ENCODE assay signal across 1 cellular context in the genomic region with DNA sequence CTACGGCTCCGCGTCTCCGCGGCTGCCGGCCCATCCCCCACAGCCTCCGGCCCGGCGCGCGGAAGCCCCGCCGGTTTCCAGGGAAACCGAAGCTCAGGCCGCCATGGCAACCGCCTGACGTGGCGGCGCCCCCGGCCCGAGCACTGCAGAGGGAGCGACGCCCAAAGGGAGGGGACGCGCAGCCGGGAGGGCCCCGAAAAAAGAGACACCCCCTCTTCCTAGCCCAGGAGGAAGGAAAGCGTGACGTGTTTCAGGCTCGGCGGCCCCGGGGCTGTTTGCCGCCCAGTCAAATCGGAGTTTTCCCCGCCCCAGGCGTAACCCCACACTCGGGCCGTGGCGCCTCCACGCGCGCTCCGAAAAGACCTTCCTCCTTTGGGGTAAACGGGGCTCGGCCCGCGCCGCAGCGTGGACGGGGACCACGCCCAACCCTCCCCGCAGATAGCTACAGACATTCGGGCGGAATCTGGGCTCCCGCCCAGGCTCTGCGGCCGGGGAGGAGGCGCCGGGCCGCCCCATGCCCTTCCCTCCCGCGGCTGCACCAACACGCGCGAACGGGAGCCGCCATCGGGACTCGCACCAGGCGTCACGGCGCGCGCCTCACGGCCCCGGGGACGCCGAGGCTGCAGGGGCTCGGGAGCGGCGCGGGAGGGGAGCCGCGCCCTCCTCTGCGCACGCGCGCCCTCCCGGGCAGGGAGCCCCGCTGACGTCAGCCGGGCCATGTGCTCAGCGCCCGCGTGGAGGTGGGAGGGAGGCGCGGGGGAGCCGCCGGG.
TF ChIP-seq lines count a peak whose summit lies in the region.

No MANE protein-coding gene starts in this region.

TF ChIP-seq in HEK293, 187 proteins besides CTCF, POLR2A, EP300 and RAD21 (continued from another document and continues in another):
- TF ChIP-seq, protein P1, sequence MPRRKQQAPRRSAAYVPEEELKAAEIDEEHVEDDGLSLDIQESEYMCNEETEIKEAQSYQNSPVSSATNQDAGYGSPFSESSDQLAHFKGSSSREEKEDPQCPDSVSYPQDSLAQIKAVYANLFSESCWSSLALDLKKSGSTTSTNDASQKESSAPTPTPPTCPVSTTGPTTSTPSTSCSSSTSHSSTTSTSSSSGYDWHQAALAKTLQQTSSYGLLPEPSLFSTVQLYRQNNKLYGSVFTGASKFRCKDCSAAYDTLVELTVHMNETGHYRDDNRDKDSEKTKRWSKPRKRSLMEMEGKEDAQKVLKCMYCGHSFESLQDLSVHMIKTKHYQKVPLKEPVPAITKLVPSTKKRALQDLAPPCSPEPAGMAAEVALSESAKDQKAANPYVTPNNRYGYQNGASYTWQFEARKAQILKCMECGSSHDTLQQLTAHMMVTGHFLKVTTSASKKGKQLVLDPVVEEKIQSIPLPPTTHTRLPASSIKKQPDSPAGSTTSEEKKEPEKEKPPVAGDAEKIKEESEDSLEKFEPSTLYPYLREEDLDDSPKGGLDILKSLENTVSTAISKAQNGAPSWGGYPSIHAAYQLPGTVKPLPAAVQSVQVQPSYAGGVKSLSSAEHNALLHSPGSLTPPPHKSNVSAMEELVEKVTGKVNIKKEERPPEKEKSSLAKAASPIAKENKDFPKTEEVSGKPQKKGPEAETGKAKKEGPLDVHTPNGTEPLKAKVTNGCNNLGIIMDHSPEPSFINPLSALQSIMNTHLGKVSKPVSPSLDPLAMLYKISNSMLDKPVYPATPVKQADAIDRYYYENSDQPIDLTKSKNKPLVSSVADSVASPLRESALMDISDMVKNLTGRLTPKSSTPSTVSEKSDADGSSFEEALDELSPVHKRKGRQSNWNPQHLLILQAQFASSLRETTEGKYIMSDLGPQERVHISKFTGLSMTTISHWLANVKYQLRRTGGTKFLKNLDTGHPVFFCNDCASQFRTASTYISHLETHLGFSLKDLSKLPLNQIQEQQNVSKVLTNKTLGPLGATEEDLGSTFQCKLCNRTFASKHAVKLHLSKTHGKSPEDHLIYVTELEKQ (tag by site-specific recombination; IDR thresholded peaks at IDR 0.05; ENCODE audit: borderline replicate concordance), result peak; percentile 27; the same call in 1 of the 2 replicates
- TF ChIP-seq ZSCAN23 (tag by site-specific recombination; IDR thresholded peaks at IDR 0.05), result no peak; the same call in 1 of the 2 replicates
- no peak; the same call in 1 of the 2 replicates for TF ChIP-seq GLIS1 (tag by site-specific recombination; IDR thresholded peaks at IDR 0.05)
- peak; percentile 64 for TF ChIP-seq SP7 (tag by site-specific recombination; IDR thresholded peaks at IDR 0.05)
- 0 out of 2 replicates have a peak, but pooled peaks have one; percentile 17 for TF ChIP-seq GLI4 (tag by site-specific recombination; IDR thresholded peaks at IDR 0.05)
- no peak for TF ChIP-seq ZNF792 (tag by site-specific recombination; IDR thresholded peaks at IDR 0.05)
- peak; percentile 86 for TF ChIP-seq ZNF24 (tag by site-specific recombination; IDR thresholded peaks at IDR 0.05)
- TF ChIP-seq ZIC2 (tag by site-specific recombination; IDR thresholded peaks at IDR 0.05), result peak; percentile 37; the same call in 1 of the 2 replicates
- TF ChIP-seq, protein P2, sequence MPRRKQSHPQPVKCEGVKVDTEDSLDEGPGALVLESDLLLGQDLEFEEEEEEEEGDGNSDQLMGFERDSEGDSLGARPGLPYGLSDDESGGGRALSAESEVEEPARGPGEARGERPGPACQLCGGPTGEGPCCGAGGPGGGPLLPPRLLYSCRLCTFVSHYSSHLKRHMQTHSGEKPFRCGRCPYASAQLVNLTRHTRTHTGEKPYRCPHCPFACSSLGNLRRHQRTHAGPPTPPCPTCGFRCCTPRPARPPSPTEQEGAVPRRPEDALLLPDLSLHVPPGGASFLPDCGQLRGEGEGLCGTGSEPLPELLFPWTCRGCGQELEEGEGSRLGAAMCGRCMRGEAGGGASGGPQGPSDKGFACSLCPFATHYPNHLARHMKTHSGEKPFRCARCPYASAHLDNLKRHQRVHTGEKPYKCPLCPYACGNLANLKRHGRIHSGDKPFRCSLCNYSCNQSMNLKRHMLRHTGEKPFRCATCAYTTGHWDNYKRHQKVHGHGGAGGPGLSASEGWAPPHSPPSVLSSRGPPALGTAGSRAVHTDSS (tag by site-specific recombination; IDR thresholded peaks at IDR 0.05), result 0 out of 2 replicates have a peak, but pooled peaks have one; percentile 36
- TF ChIP-seq, protein P3, sequence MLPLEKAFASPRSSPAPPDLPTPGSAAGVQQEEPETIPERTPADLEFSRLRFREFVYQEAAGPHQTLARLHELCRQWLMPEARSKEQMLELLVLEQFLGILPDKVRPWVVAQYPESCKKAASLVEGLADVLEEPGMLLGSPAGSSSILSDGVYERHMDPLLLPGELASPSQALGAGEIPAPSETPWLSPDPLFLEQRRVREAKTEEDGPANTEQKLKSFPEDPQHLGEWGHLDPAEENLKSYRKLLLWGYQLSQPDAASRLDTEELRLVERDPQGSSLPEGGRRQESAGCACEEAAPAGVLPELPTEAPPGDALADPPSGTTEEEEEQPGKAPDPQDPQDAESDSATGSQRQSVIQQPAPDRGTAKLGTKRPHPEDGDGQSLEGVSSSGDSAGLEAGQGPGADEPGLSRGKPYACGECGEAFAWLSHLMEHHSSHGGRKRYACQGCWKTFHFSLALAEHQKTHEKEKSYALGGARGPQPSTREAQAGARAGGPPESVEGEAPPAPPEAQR (tag by site-specific recombination; IDR thresholded peaks at IDR 0.05), result no peak
- peak; percentile 29; the same call in 1 of the 2 replicates for TF ChIP-seq ZFP69B (tag by site-specific recombination; IDR thresholded peaks at IDR 0.05)
- TF ChIP-seq YY1 (tag by site-specific recombination; IDR thresholded peaks at IDR 0.05), result peak; percentile 59; the same call in 1 of the 2 replicates
- TF ChIP-seq, protein P4, sequence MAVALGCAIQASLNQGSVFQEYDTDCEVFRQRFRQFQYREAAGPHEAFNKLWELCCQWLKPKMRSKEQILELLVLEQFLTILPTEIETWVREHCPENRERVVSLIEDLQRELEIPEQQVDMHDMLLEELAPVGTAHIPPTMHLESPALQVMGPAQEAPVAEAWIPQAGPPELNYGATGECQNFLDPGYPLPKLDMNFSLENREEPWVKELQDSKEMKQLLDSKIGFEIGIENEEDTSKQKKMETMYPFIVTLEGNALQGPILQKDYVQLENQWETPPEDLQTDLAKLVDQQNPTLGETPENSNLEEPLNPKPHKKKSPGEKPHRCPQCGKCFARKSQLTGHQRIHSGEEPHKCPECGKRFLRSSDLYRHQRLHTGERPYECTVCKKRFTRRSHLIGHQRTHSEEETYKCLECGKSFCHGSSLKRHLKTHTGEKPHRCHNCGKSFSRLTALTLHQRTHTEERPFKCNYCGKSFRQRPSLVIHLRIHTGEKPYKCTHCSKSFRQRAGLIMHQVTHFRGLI (tag by site-specific recombination; IDR thresholded peaks at IDR 0.05), result peak; percentile 75
- peak; percentile 81; the same call in 1 of the 2 replicates for TF ChIP-seq ZNF501 (tag by site-specific recombination; IDR thresholded peaks at IDR 0.05)
- TF ChIP-seq, protein P5, sequence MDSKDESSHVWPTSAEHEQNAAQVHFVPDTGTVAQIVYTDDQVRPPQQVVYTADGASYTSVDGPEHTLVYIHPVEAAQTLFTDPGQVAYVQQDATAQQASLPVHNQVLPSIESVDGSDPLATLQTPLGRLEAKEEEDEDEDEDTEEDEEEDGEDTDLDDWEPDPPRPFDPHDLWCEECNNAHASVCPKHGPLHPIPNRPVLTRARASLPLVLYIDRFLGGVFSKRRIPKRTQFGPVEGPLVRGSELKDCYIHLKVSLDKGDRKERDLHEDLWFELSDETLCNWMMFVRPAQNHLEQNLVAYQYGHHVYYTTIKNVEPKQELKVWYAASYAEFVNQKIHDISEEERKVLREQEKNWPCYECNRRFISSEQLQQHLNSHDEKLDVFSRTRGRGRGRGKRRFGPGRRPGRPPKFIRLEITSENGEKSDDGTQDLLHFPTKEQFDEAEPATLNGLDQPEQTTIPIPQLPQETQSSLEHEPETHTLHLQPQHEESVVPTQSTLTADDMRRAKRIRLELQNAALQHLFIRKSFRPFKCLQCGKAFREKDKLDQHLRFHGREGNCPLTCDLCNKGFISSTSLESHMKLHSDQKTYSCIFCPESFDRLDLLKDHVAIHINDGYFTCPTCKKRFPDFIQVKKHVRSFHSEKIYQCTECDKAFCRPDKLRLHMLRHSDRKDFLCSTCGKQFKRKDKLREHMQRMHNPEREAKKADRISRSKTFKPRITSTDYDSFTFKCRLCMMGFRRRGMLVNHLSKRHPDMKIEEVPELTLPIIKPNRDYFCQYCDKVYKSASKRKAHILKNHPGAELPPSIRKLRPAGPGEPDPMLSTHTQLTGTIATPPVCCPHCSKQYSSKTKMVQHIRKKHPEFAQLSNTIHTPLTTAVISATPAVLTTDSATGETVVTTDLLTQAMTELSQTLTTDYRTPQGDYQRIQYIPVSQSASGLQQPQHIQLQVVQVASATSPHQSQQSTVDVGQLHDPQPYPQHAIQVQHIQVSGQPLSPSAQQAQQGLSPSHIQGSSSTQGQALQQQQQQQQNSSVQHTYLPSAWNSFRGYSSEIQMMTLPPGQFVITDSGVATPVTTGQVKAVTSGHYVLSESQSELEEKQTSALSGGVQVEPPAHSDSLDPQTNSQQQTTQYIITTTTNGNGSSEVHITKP (tag by site-specific recombination; IDR thresholded peaks at IDR 0.05), result 0 out of 2 replicates have a peak, but pooled peaks have one; percentile 42
- TF ChIP-seq, protein P6, sequence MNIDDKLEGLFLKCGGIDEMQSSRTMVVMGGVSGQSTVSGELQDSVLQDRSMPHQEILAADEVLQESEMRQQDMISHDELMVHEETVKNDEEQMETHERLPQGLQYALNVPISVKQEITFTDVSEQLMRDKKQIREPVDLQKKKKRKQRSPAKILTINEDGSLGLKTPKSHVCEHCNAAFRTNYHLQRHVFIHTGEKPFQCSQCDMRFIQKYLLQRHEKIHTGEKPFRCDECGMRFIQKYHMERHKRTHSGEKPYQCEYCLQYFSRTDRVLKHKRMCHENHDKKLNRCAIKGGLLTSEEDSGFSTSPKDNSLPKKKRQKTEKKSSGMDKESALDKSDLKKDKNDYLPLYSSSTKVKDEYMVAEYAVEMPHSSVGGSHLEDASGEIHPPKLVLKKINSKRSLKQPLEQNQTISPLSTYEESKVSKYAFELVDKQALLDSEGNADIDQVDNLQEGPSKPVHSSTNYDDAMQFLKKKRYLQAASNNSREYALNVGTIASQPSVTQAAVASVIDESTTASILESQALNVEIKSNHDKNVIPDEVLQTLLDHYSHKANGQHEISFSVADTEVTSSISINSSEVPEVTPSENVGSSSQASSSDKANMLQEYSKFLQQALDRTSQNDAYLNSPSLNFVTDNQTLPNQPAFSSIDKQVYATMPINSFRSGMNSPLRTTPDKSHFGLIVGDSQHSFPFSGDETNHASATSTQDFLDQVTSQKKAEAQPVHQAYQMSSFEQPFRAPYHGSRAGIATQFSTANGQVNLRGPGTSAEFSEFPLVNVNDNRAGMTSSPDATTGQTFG (tag by site-specific recombination; IDR thresholded peaks at IDR 0.05; ENCODE audit: borderline replicate concordance), result no peak
- TF ChIP-seq, protein P7, sequence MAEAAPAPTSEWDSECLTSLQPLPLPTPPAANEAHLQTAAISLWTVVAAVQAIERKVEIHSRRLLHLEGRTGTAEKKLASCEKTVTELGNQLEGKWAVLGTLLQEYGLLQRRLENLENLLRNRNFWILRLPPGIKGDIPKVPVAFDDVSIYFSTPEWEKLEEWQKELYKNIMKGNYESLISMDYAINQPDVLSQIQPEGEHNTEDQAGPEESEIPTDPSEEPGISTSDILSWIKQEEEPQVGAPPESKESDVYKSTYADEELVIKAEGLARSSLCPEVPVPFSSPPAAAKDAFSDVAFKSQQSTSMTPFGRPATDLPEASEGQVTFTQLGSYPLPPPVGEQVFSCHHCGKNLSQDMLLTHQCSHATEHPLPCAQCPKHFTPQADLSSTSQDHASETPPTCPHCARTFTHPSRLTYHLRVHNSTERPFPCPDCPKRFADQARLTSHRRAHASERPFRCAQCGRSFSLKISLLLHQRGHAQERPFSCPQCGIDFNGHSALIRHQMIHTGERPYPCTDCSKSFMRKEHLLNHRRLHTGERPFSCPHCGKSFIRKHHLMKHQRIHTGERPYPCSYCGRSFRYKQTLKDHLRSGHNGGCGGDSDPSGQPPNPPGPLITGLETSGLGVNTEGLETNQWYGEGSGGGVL (tag by site-specific recombination; IDR thresholded peaks at IDR 0.05), result peak; percentile 9
- TF ChIP-seq ZBTB8A (tag by site-specific recombination; IDR thresholded peaks at IDR 0.05), result peak; percentile 92
- peak; percentile 61; the same call in 1 of the 2 replicates for TF ChIP-seq ZNF561 (tag by site-specific recombination; IDR thresholded peaks at IDR 0.05; ENCODE audit: borderline replicate concordance)
- peak; percentile 57; the same call in 1 of the 2 replicates for TF ChIP-seq ZNF777 (tag by site-specific recombination; IDR thresholded peaks at IDR 0.05; ENCODE audit: borderline replicate concordance)
- TF ChIP-seq ZNF548 (tag by site-specific recombination; IDR thresholded peaks at IDR 0.05), result no peak
- 0 out of 2 replicates have a peak, but pooled peaks have one; percentile 26 for TF ChIP-seq ZBTB1 (tag by site-specific recombination; IDR thresholded peaks at IDR 0.05)
- peak; percentile 74; the same call in 1 of the 2 replicates for TF ChIP-seq WT1 (tag by site-specific recombination; IDR thresholded peaks at IDR 0.05)
- peak; percentile 71 for TF ChIP-seq ZBTB20 (tag by site-specific recombination; IDR thresholded peaks at IDR 0.05)
- TF ChIP-seq KLF10 (tag by site-specific recombination; IDR thresholded peaks at IDR 0.05), result peak; percentile 83
- TF ChIP-seq, protein P8, sequence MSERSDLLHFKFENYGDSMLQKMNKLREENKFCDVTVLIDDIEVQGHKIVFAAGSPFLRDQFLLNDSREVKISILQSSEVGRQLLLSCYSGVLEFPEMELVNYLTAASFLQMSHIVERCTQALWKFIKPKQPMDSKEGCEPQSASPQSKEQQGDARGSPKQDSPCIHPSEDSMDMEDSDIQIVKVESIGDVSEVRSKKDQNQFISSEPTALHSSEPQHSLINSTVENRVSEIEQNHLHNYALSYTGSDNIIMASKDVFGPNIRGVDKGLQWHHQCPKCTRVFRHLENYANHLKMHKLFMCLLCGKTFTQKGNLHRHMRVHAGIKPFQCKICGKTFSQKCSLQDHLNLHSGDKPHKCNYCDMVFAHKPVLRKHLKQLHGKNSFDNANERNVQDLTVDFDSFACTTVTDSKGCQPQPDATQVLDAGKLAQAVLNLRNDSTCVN (tag by site-specific recombination; optimal IDR thresholded peaks at IDR 0.05), result peak; percentile 87
- TF ChIP-seq ZNF335 (tag by site-specific recombination; conservative IDR thresholded peaks at IDR 0.05), result peak; percentile 95
- TF ChIP-seq MZF1 (tag by site-specific recombination; IDR thresholded peaks at IDR 0.05; ENCODE audit: borderline replicate concordance), result 0 out of 2 replicates have a peak, but pooled peaks have one; percentile 46
- TF ChIP-seq ZNF843 (tag by site-specific recombination; IDR thresholded peaks at IDR 0.05), result peak; percentile 72
- TF ChIP-seq ZBTB21 (tag by site-specific recombination; IDR thresholded peaks at IDR 0.05), result peak; percentile 78
- TF ChIP-seq, protein P9, sequence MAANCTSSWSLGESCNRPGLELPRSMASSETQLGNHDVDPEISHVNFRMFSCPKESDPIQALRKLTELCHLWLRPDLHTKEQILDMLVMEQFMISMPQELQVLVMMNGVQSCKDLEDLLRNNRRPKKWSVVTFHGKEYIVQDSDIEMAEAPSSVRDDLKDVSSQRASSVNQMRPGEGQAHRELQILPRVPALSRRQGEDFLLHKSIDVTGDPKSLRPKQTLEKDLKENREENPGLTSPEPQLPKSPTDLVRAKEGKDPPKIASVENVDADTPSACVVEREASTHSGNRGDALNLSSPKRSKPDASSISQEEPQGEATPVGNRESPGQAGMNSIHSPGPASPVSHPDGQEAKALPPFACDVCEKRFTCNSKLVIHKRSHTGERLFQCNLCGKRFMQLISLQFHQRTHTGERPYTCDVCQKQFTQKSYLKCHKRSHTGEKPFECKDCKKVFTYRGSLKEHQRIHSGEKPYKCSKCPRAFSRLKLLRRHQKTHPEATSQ (tag by site-specific recombination; IDR thresholded peaks at IDR 0.05), result peak; percentile 75; the same call in 1 of the 2 replicates
- peak; percentile 97 for TF ChIP-seq ZNF785 (tag by site-specific recombination; IDR thresholded peaks at IDR 0.05)
- TF ChIP-seq KLF16 (tag by site-specific recombination; IDR thresholded peaks at IDR 0.05), result peak; percentile 77
- TF ChIP-seq ZNF366 (tag by site-specific recombination; conservative IDR thresholded peaks at IDR 0.05), result peak; percentile 78
